In genomic region chr2:223601932-223602676, GRCh38 we compare ENCODE assay signal across 1 cellular context.
A peak's percentile ranks its signal among the peaks of the same experiment; 100 is the strongest.
TF ChIP-seq lines count a peak whose summit lies in the region.

Gene SCG2 (minus strand): TSS chr2:223602361. CDS start chr2:223599282, 3,079 bp downstream.

TF ChIP-seq in GM12878, 131 proteins besides CTCF, POLR2A, EP300 and RAD21 (continued from another document):
- TF ChIP-seq REST (IDR thresholded peaks at IDR 0.05; ENCODE audit: low read depth, low read length), result peak; percentile 93
- TF ChIP-seq ATF7 (IDR thresholded peaks at IDR 0.05; ENCODE audit: low read depth), result peak; percentile 89
- peak; percentile 35; the same call in 1 of the 2 replicates for TF ChIP-seq CREB1 (IDR thresholded peaks at IDR 0.05; ENCODE audit: low read depth)
- no peak for TF ChIP-seq NR2C2 (IDR thresholded peaks at IDR 0.05; ENCODE audit: borderline replicate concordance, control insufficient read depth, insufficient read length, low read depth)
- TF ChIP-seq CREM (IDR thresholded peaks at IDR 0.05; ENCODE audit: low read depth), result peak; percentile 67
- 0 out of 2 replicates have a peak, but pooled peaks have one; percentile 39 for TF ChIP-seq ATF2 (IDR thresholded peaks at IDR 0.05; ENCODE audit: low read length)
